2 cellular contexts compared by ENCODE assay signal in the genomic region with DNA sequence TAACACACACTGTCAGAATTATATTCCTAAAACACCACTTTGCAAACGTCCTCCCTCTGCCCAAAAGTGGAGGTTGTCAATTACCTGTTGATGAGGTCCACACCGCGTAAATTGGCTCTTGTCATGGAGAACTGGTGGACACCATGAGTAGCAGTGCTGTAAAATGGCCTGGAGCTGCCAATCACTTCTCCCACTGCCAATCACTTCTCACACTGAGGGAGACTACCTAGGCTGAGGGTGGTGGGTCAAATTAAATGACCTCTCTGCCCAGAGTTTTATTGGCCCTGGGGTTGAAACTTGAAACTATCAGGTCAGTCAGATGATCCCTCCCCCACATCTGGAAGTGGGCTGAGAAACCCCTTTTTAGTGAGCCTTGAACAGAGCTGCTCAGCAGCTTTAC.
TF ChIP-seq lines count a peak whose summit lies in the region.

No MANE protein-coding gene starts in this region.

TF ChIP-seq in IMR-90, 13 proteins besides CTCF, POLR2A, EP300 and RAD21:
- TF ChIP-seq BHLHE40 (IDR thresholded peaks at IDR 0.05; ENCODE audit: low read depth, low read length) = no peak
- TF ChIP-seq MXI1 (IDR thresholded peaks at IDR 0.05; ENCODE audit: borderline replicate concordance, low read depth, low read length) = no peak
- no peak for TF ChIP-seq FOS (IDR thresholded peaks at IDR 0.05; ENCODE audit: low read depth, low read length)
- TF ChIP-seq, protein P1, sequence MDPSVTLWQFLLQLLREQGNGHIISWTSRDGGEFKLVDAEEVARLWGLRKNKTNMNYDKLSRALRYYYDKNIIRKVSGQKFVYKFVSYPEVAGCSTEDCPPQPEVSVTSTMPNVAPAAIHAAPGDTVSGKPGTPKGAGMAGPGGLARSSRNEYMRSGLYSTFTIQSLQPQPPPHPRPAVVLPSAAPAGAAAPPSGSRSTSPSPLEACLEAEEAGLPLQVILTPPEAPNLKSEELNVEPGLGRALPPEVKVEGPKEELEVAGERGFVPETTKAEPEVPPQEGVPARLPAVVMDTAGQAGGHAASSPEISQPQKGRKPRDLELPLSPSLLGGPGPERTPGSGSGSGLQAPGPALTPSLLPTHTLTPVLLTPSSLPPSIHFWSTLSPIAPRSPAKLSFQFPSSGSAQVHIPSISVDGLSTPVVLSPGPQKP (IDR thresholded peaks at IDR 0.05; ENCODE audit: borderline replicate concordance, low read depth, low read length) = no peak
- TF ChIP-seq SMC3 (IDR thresholded peaks at IDR 0.05; ENCODE audit: low read depth, low read length) = no peak
- no peak for TF ChIP-seq USF2 (IDR thresholded peaks at IDR 0.05; ENCODE audit: low read depth, low read length)
- no peak for TF ChIP-seq RCOR1 (IDR thresholded peaks at IDR 0.05; ENCODE audit: insufficient replicate concordance, low read length)
- TF ChIP-seq CHD1 (IDR thresholded peaks at IDR 0.05; ENCODE audit: low read depth, low read length) = no peak
- no peak for TF ChIP-seq MAFK (IDR thresholded peaks at IDR 0.05; ENCODE audit: low read depth, low read length)
- TF ChIP-seq NFE2L2 (IDR thresholded peaks at IDR 0.05; ENCODE audit: low read depth, low read length) = no peak
- no peak for TF ChIP-seq RFX5 (IDR thresholded peaks at IDR 0.05; ENCODE audit: low read depth, low read length)
- no peak for TF ChIP-seq CEBPB (IDR thresholded peaks at IDR 0.05; ENCODE audit: low read depth, low read length)
- TF ChIP-seq MAZ (IDR thresholded peaks at IDR 0.05; ENCODE audit: borderline replicate concordance, low read depth, low read length) = no peak

TF ChIP-seq in H1, 55 proteins besides CTCF, POLR2A, EP300 and RAD21:
- no peak for TF ChIP-seq KDM1A (IDR thresholded peaks at IDR 0.05; ENCODE audit: borderline replicate concordance, low read length)
- TF ChIP-seq PHF8 (conservative IDR thresholded peaks at IDR 0.05; ENCODE audit: low read depth, low read length) = no peak
- TF ChIP-seq JUN (IDR thresholded peaks at IDR 0.05; ENCODE audit: low read depth, low read length) = no peak
- no peak for TF ChIP-seq E2F6 (IDR thresholded peaks at IDR 0.05)
- no peak for TF ChIP-seq EGR1 (IDR thresholded peaks at IDR 0.05; ENCODE audit: borderline replicate concordance, low read depth, low read length)
- no peak for TF ChIP-seq CREB1 (IDR thresholded peaks at IDR 0.05)
- TF ChIP-seq, protein P2, sequence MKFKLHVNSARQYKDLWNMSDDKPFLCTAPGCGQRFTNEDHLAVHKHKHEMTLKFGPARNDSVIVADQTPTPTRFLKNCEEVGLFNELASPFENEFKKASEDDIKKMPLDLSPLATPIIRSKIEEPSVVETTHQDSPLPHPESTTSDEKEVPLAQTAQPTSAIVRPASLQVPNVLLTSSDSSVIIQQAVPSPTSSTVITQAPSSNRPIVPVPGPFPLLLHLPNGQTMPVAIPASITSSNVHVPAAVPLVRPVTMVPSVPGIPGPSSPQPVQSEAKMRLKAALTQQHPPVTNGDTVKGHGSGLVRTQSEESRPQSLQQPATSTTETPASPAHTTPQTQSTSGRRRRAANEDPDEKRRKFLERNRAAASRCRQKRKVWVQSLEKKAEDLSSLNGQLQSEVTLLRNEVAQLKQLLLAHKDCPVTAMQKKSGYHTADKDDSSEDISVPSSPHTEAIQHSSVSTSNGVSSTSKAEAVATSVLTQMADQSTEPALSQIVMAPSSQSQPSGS (IDR thresholded peaks at IDR 0.05; ENCODE audit: low read length) = no peak
- no peak for TF ChIP-seq KDM5A (IDR thresholded peaks at IDR 0.05; ENCODE audit: low read length)
- no peak for TF ChIP-seq ZNF274 (IDR thresholded peaks at IDR 0.05; ENCODE audit: borderline replicate concordance, extremely low read depth, low read length)
- TF ChIP-seq TBP (IDR thresholded peaks at IDR 0.05; ENCODE audit: low read depth, low read length) = no peak
- TF ChIP-seq RXRA (IDR thresholded peaks at IDR 0.05; ENCODE audit: insufficient read depth, low read depth, low read length) = no peak
- TF ChIP-seq TEAD4 (IDR thresholded peaks at IDR 0.05; ENCODE audit: low read depth, low read length) = no peak
- TF ChIP-seq POLR2AphosphoS5 (IDR thresholded peaks at IDR 0.05; ENCODE audit: low read depth, low read length) = no peak
- TF ChIP-seq SUZ12 (IDR thresholded peaks at IDR 0.05; ENCODE audit: low read length) = no peak
- no peak for TF ChIP-seq SRF (IDR thresholded peaks at IDR 0.05; ENCODE audit: low read depth, low read length)
- no peak for TF ChIP-seq SIX5 (IDR thresholded peaks at IDR 0.05; ENCODE audit: low read depth, low read length)
- TF ChIP-seq MAX (IDR thresholded peaks at IDR 0.05) = no peak
- TF ChIP-seq RBBP5 (IDR thresholded peaks at IDR 0.05; ENCODE audit: borderline replicate concordance, low read depth, low read length) = no peak
- TF ChIP-seq HDAC2 (IDR thresholded peaks at IDR 0.05; ENCODE audit: borderline replicate concordance in 1 of 2, low read depth in 2 of 2, low read length in 2 of 2) = no peak
- TF ChIP-seq USF2 (IDR thresholded peaks at IDR 0.05; ENCODE audit: low read length) = no peak
